8 cellular contexts compared by ENCODE assay signal in the genomic region with DNA sequence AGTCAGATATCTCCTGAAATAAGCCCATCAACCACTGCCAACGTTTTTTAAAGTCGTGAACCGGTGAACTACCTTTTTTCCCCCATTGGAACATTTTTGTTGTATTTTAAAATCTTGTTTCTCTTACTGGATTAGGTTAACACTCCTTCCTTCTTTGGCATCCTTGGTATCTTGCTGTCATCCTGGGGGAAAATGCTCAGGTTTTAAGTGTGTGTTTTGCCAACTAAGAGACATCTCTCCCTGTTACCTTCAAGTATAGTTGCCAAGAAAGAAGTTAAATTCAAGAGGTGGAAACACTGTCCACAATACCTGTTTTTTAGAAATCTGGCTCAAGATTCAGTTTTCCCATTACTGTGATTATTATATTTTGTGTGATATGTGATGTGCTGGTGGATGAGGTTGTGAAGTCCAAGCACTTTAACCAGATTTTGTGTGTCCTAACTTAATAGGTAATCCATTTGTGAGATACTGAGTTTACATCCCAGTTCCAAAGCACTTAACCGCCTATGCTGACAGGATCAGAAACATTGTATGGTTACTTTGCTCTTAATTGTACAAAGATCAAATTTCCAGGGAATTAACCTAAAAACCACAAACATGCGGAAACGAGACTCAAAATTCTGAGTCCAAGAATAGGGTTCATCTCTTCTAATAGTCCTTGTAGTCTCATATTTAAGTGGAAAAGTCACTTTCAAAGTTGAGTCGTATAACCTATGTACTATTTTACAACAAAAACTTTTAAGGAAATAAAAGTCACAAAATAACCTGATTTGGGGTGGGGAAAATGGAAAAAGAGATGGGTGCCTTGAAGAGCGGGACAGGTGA. TPM values are rescaled to one million over a fixed set of nuclear protein-coding genes. Genes with fewer than 3 reads are reported as not detected.
A peak's percentile ranks its signal among the peaks of the same experiment; 100 is the strongest.
DNase-seq lines count a peak whose midpoint lies in the region; ATAC-seq, FAIRE-seq and TF ChIP-seq lines count a peak whose summit lies in the region.

No MANE protein-coding gene starts in this region.

- no TSS peak for BruUV-seq in endothelial cell of umbilical vein (replicated peaks; lab: Mats Ljungman, UMichigan)

- H3K9ac ChIP-seq in OCI-LY3 (ENCODE audit: low read length) (peak overlapping the region; percentile 99), endothelial cell of umbilical vein (replicated peaks; ENCODE audit: extremely low read depth, insufficient read depth, low read length) (peak overlapping the region; percentile 98), parathyroid adenoma (peak overlapping the region; percentile 78)

- intact Hi-C loops in endothelial cell of umbilical vein (cut with micrococcal nuclease), result no loop called here

- H2AFZ ChIP-seq in OCI-LY3 (ENCODE audit: low read depth, low read length) (no peak overlapping the region), endothelial cell of umbilical vein (ENCODE audit: low read depth, low read length) (peak overlapping the region; percentile 55), parathyroid adenoma (peak overlapping the region; percentile 86)

- no peak for TF ChIP-seq POLR2A in endothelial cell of umbilical vein (IDR thresholded peaks at IDR 0.05; ENCODE audit: low read depth, low read length)

- H3K9me3 ChIP-seq in OCI-LY3 (ENCODE audit: insufficient read depth, low read length) (no peaks in the 10 kb centered on the region), endothelial cell of umbilical vein (replicated peaks; ENCODE audit: control insufficient read depth, insufficient read depth, low read length) (no peaks in the 10 kb centered on the region), parathyroid adenoma (ENCODE audit: control insufficient read depth, low read length) (no peaks in the 10 kb centered on the region)

- DNase-seq in DMS53 treated with DMSO at 0.1 percent for 48 hours (lab: John Stamatoyannopoulos, UW; ENCODE audit: unreplicated experiment), result peak; percentile 88
- DNase-seq in endothelial cell of umbilical vein (ENCODE audit: low read depth, low spot score), result no peak
- no peak for DNase-seq in NCI-H345 treated with DMSO at 0.1 percent for 48 hours (lab: John Stamatoyannopoulos, UW; ENCODE audit: unreplicated experiment)

- H3K79me2 ChIP-seq in OCI-LY3 (ENCODE audit: low read length), result peaks cover 38% of the 10 kb centered on the region
- H3K79me2 ChIP-seq in endothelial cell of umbilical vein (ENCODE audit: control insufficient read depth, insufficient read depth, low read length), result peaks cover 20% of the 10 kb centered on the region
- peaks cover 3% of the 10 kb centered on the region for H3K79me2 ChIP-seq in parathyroid adenoma

- POLR2A ChIA-PET in endothelial cell of umbilical vein (lab: Charles Lee), result interaction anchor here (0.6 to 0.8 kb wide), 2 partner anchors 148 to 282 kb away, joined by 3 to 4 read pairs; a partner anchor contains a TSS

- ATAC-seq in HG02798 (IDR thresholded peaks at IDR 0.05; ENCODE audit: poor library complexity, unreplicated experiment), result no peak
- ATAC-seq in GM19035 (IDR thresholded peaks at IDR 0.05; ENCODE audit: unreplicated experiment), result no peak
- ATAC-seq in HG03565 (IDR thresholded peaks at IDR 0.05; ENCODE audit: unreplicated experiment), result no peak

- CTCF ChIA-PET in endothelial cell of umbilical vein (lab: Charles Lee), result interaction anchor here (0.6 to 1.5 kb wide), 5 partner anchors 20 to 375 kb away, joined by 3 to 5 read pairs (median 3); no protein-coding TSS in a partner anchor

- no peaks in the 10 kb centered on the region for H3K9me1 ChIP-seq in endothelial cell of umbilical vein (replicated peaks; ENCODE audit: control insufficient read depth, extremely low read depth, insufficient read depth, low read length)

- H3K27ac ChIP-seq in OCI-LY3 (ENCODE audit: low read length), result peak overlapping the region; percentile 91
- peak overlapping the region; percentile 90 for H3K27ac ChIP-seq in endothelial cell of umbilical vein (ENCODE audit: insufficient read depth, low read depth, low read length)
- H3K27ac ChIP-seq in parathyroid adenoma, result peak overlapping the region; percentile 96

- H3K36me3 ChIP-seq in OCI-LY3 (replicated peaks; ENCODE audit: low read depth, low read length) (peaks cover 16% of the 10 kb centered on the region), endothelial cell of umbilical vein (ENCODE audit: control insufficient read depth in 2 of 2, extremely low read depth in 1 of 2, insufficient read depth in 2 of 2, low read length in 2 of 2) (no peaks in the 10 kb centered on the region), parathyroid adenoma (ENCODE audit: control insufficient read depth, insufficient read depth, low read length) (no peaks in the 10 kb centered on the region)

- H3K27me3 ChIP-seq in OCI-LY3 (ENCODE audit: low read depth, low read length) (no peaks in the 10 kb centered on the region), endothelial cell of umbilical vein (ENCODE audit: control insufficient read depth in 2 of 2, insufficient read depth in 2 of 2, low read length in 2 of 2) (no peaks in the 10 kb centered on the region), parathyroid adenoma (ENCODE audit: control insufficient read depth, insufficient read depth, low read length) (no peaks in the 10 kb centered on the region)

- H3K4me2 ChIP-seq in OCI-LY3 (ENCODE audit: low read length) (peak overlapping the region; percentile 97), endothelial cell of umbilical vein (ENCODE audit: insufficient read depth, low read length) (peak overlapping the region; percentile 97), parathyroid adenoma (ENCODE audit: low read length) (peak overlapping the region; percentile 78)

- TF ChIP-seq CTCF in OCI-LY3 (IDR thresholded peaks at IDR 0.05; ENCODE audit: low read depth, low read length) (no peak), endothelial cell of umbilical vein (IDR thresholded peaks at IDR 0.05; ENCODE audit: extremely low read depth in 1 of 2, insufficient read depth in 1 of 2, low read depth in 1 of 2, low read length in 2 of 2) (no peak), parathyroid adenoma (IDR thresholded peaks at IDR 0.05) (no peak)

- H3K4me1 ChIP-seq in OCI-LY3 (ENCODE audit: low read length) (peaks cover 32% of the 10 kb centered on the region), endothelial cell of umbilical vein (ENCODE audit: control insufficient read depth, extremely low read depth, insufficient read depth, low read length) (peaks cover 14% of the 10 kb centered on the region), parathyroid adenoma (peaks cover 10% of the 10 kb centered on the region)

- peak; percentile 48 for FAIRE-seq in endothelial cell of umbilical vein (lab: Jason Lieb, UNC)

- H4K20me1 ChIP-seq in OCI-LY3 (ENCODE audit: insufficient read depth, low read length), result peaks cover 12% of the 10 kb centered on the region; the same call in 1 of the 2 replicates
- H4K20me1 ChIP-seq in endothelial cell of umbilical vein (replicated peaks; ENCODE audit: control insufficient read depth, extremely low read depth, insufficient read depth, low read length), result no peaks in the 10 kb centered on the region

- H3K4me3 ChIP-seq in OCI-LY3 (ENCODE audit: low read length) (peak overlapping the region; percentile 91), endothelial cell of umbilical vein (replicated peaks in 1 of 3; ENCODE audit: insufficient read depth in 1 of 3, low read depth in 1 of 3, low read length in 3 of 3) (peak overlapping the region; percentile 61 to 92 (median 87)), parathyroid adenoma (ENCODE audit: low read depth, low read length) (peak overlapping the region; percentile 98)

- dilution Hi-C loops in endothelial cell of umbilical vein (cut with MboI; ENCODE audit: extremely low pct_ligation_motif_present, low sequenced_read_pairs), result no loop called here

TF ChIP-seq in endothelial cell of umbilical vein, 7 proteins besides CTCF, POLR2A, EP300 and RAD21:
- no peak for TF ChIP-seq EZH2 (IDR thresholded peaks at IDR 0.05; ENCODE audit: borderline replicate concordance, low read depth, low read length, severe bottlenecking)
- TF ChIP-seq, protein P1, sequence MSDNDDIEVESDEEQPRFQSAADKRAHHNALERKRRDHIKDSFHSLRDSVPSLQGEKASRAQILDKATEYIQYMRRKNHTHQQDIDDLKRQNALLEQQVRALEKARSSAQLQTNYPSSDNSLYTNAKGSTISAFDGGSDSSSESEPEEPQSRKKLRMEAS (IDR thresholded peaks at IDR 0.05; ENCODE audit: insufficient read depth, insufficient read length), result no peak
- no peak for TF ChIP-seq POLR2AphosphoS5 (IDR thresholded peaks at IDR 0.05; ENCODE audit: insufficient read depth, low read depth, low read length)
- TF ChIP-seq MYC (IDR thresholded peaks at IDR 0.05; ENCODE audit: low read depth, low read length), result no peak
- TF ChIP-seq JUN (IDR thresholded peaks at IDR 0.05; ENCODE audit: borderline replicate concordance, insufficient read depth, insufficient read length, low read depth), result no peak
- TF ChIP-seq FOS (IDR thresholded peaks at IDR 0.05; ENCODE audit: borderline replicate concordance, insufficient read depth, low read length), result no peak
- no peak for TF ChIP-seq GATA2 (IDR thresholded peaks at IDR 0.05; ENCODE audit: insufficient read depth, insufficient read length, low read depth, low read length)

RNA-seq across cellular contexts. Expression of a gene that starts 1.3 kb away (rescaled TPM):
- 59.0 and 60.1 TPM in 2 replicates for total RNA-seq in endothelial cell of umbilical vein
- polyA plus RNA-seq in endothelial cell of umbilical vein, result 20.5 and 23.9 TPM in 2 replicates
- 23.5 and 25.8 TPM in 2 replicates for polyA plus RNA-seq in endothelial cell of umbilical vein (2011; cell fraction: cytosol; rRNA removed)
- 36.0 and 45.6 TPM in 2 replicates for polyA plus RNA-seq in endothelial cell of umbilical vein (2011; cell fraction: nucleus; rRNA removed)
- polyA plus RNA-seq in endothelial cell of umbilical vein (2012), result 27.1 and 37.7 TPM in 2 replicates
- 75.8 and 85.4 TPM in 2 replicates for polyA minus RNA-seq in endothelial cell of umbilical vein
- 28.5 TPM for polyA minus RNA-seq in endothelial cell of umbilical vein (2011; cell fraction: cytosol; rRNA and poly(A)+ RNA removed)
- polyA minus RNA-seq in endothelial cell of umbilical vein (2011; cell fraction: nucleus; rRNA and poly(A)+ RNA removed), result 88.0 and 128 TPM in 2 replicates
